8 cellular contexts compared by ENCODE assay signal in genomic region chr6:116462516-116462915, GRCh38. TPM values are rescaled to one million over a fixed set of nuclear protein-coding genes. Genes with fewer than 3 reads are reported as not detected.
DNase-seq lines count a peak whose midpoint lies in the region; ATAC-seq, FAIRE-seq and TF ChIP-seq lines count a peak whose summit lies in the region.

No MANE protein-coding gene starts in this region.

- H2AFZ ChIP-seq in DND-41 (ENCODE audit: low read depth, low read length), result peak overlapping the region; percentile 71

- H3K4me1 ChIP-seq in DND-41 (ENCODE audit: insufficient read depth, low read length) (peaks cover 24% of the 10 kb centered on the region), iPS-18a (ENCODE audit: control insufficient read depth, low read depth, low read length) (peaks cover 13% of the 10 kb centered on the region)

- H3K27ac ChIP-seq in DND-41 (ENCODE audit: low read length) (peak overlapping the region; percentile 67), iPS-18a (ENCODE audit: low read length) (no peak overlapping the region)

- FAIRE-seq in RCC 7860 (lab: Jason Lieb, UNC), result no peak

- H3K9ac ChIP-seq in DND-41 (ENCODE audit: low read depth, low read length), result peak overlapping the region; percentile 63
- H3K9ac ChIP-seq in iPS-18a (ENCODE audit: low read length), result peak overlapping the region; percentile 42

- H3K4me1 Mint-ChIP-seq in type B pancreatic cell (ENCODE audit: unreplicated experiment), result peaks cover 13% of the 10 kb centered on the region

- H3K27me3 ChIP-seq in DND-41 (ENCODE audit: insufficient read depth, low read length, poor library complexity) (no peaks in the 10 kb centered on the region), iPS-18a (ENCODE audit: control insufficient read depth, insufficient read depth, low read length) (peaks cover 48% of the 10 kb centered on the region)

- TF ChIP-seq CTCF in DND-41 (IDR thresholded peaks at IDR 0.05; ENCODE audit: borderline replicate concordance, extremely low read depth, low read length, poor library complexity, severe bottlenecking) (no peak), type B pancreatic cell (conservative IDR thresholded peaks at IDR 0.05) (no peak)

- H3K79me2 ChIP-seq in DND-41 (ENCODE audit: insufficient read depth, low read length), result no peaks in the 10 kb centered on the region

- peak overlapping the region; percentile 6 to 61; a peak in 3 of 4 replicates for H3K4me3 ChIP-seq in DND-41 (ENCODE audit: low read depth in 1 of 2, low read length in 2 of 2)
- peak overlapping the region; percentile 60 for H3K4me3 ChIP-seq in iPS-18a (ENCODE audit: low read length)

- H3K4me3 Mint-ChIP-seq in type B pancreatic cell, result peak overlapping the region; percentile 77

- peaks cover 54% of the 10 kb centered on the region for H3K27me3 Mint-ChIP-seq in type B pancreatic cell

- H3K36me3 ChIP-seq in DND-41 (ENCODE audit: insufficient read depth, low read length), result no peaks in the 10 kb centered on the region
- H3K36me3 ChIP-seq in iPS-18a (ENCODE audit: control insufficient read depth, low read depth, low read length), result no peaks in the 10 kb centered on the region

- H3K27ac Mint-ChIP-seq in type B pancreatic cell, result no peak overlapping the region

- no peaks in the 10 kb centered on the region for H3K9me3 ChIP-seq in DND-41 (ENCODE audit: insufficient read depth, low read length, severe bottlenecking)
- no peaks in the 10 kb centered on the region for H3K9me3 ChIP-seq in iPS-18a (ENCODE audit: control insufficient read depth, low read depth, low read length)

- H3K36me3 Mint-ChIP-seq in type B pancreatic cell, result no peaks in the 10 kb centered on the region

- DNase-seq in DND-41 (no peak), OCI-M1 (lab: John Stamatoyannopoulos, UW) (peak; percentile 71), type B pancreatic cell (ENCODE audit: extremely low spot score, unreplicated experiment) (no peak), NCI-H2196 (lab: John Stamatoyannopoulos, UW; ENCODE audit: unreplicated experiment) (no peak), NCI-H1417 treated with DMSO at 0.1 percent for 48 hours (lab: John Stamatoyannopoulos, UW) (no peak), RCC 7860 (ENCODE audit: low spot score) (no peak)

- ATAC-seq in DND-41 (ENCODE audit: insufficient read depth, low read depth), result peak; percentile 40
- peak; percentile 10 for ATAC-seq in GM21529 (IDR thresholded peaks at IDR 0.05; ENCODE audit: unreplicated experiment)

- no peaks in the 10 kb centered on the region for H4K20me1 ChIP-seq in DND-41 (ENCODE audit: insufficient read depth, low read length)

- peaks cover 8% of the 10 kb centered on the region for H3K9me3 Mint-ChIP-seq in type B pancreatic cell

- H3K4me2 ChIP-seq in DND-41 (ENCODE audit: insufficient read depth, low read length), result peak overlapping the region; percentile 69

RNA-seq across cellular contexts. Expression of gene CALHM6, which starts 1.3 kb away (rescaled TPM):
- 0.99 and 1.6 TPM in 2 replicates for total RNA-seq in type B pancreatic cell (ENCODE audit: low replicate concordance)

RNA-seq across cellular contexts. Expression of gene CALHM5, which starts 48.9 kb away (rescaled TPM):
- total RNA-seq in type B pancreatic cell (ENCODE audit: low replicate concordance), result 0.10 and 0.46 TPM in 2 replicates
